Comparison of ENCODE assay signal across 32 cellular contexts in genomic region chr13:24133396-24133795, GRCh38.
"Had no signal": no experiment of that assay in that cellular context is flagged by ENCODE, and none has a peak within 500 bp of the region (broad histone marks: within the 10 kb centered on the region; RNA-seq: fewer than 3 reads in every experiment).

No MANE protein-coding gene starts in this region.

- H3K36me3 Mint-ChIP-seq: type B pancreatic cell had no signal

- H3K4me1 Mint-ChIP-seq: activated CD4-positive, alpha-beta T cell treated with anti-CD3 and anti-CD28 coated beads for 36 hours; activated naive CD8-positive, alpha-beta T cell treated with anti-CD3 and anti-CD28 coated beads for 36 hours; stimulated activated memory B cell treated with anti-CD40 and anti-IgM and Interleukin-4, amounts not matched to agents 10 μg/mL and 1 μg/mL and 100 μg/mL, for 72 hours; stimulated activated naive CD8-positive, alpha-beta T cell treated with anti-CD3 and anti-CD28 coated beads, Interleukin-15, amount 100 ng/mL, for 72 hours had no signal

- DNase-seq: activated CD4-positive, alpha-beta T cell treated with anti-CD3 and anti-CD28 coated beads for 36 hours; activated CD4-positive, CD25-positive, alpha-beta regulatory T cell; activated CD8-positive, alpha-beta memory T cell treated with anti-CD3 and anti-CD28 coated beads, Interleukin-2, amount 10 ng/mL, durations not matched to agents 7 days and 5 days; activated CD8-positive, alpha-beta T cell treated with anti-CD3 and anti-CD28 coated beads, Interleukin-2, amount 10 ng/mL, durations not matched to agents 7 days and 5 days; activated naive CD4-positive, alpha-beta T cell; activated naive CD8-positive, alpha-beta T cell treated with anti-CD3 and anti-CD28 coated beads for 36 hours; activated T-cell treated with anti-CD3 and anti-CD28 coated beads, Interleukin-2, amount 50 U/mL, for 48 hours; adrenal gland; aorta; cerebellar nuclear complex; colonic mucosa; effector CD8-positive, alpha-beta T cell; erythroblast; hypothalamus; immature natural killer cell; kidney; left colon; mammary epithelial cell; retina; sigmoid colon; small intestine; stimulated activated CD4-positive, alpha-beta T cell treated with anti-CD3 and anti-CD28 coated beads, Interleukin-1b, Interleukin-23, amount 100 ng/mL, for 48 hours; stimulated activated CD4-positive, alpha-beta T cell treated with anti-CD3 and anti-CD28 coated beads, Interleukin-4, amount 100 ng/mL, for 4 hours; stimulated activated CD8-positive, alpha-beta memory T cell treated with anti-CD3 and anti-CD28 coated beads, Interleukin-4, amount 100 ng/mL, for 48 hours; stimulated activated naive CD8-positive, alpha-beta T cell treated with anti-CD3 and anti-CD28 coated beads, Interleukin-15, amount 100 ng/mL, for 72 hours; substantia nigra; uterus had no signal

- H3K27me3 Mint-ChIP-seq: activated CD8-positive, alpha-beta memory T cell treated with anti-CD3 and anti-CD28 coated beads, Interleukin-2, amount 10 ng/mL, durations not matched to agents 7 days and 5 days; activated naive CD8-positive, alpha-beta T cell treated with anti-CD3 and anti-CD28 coated beads for 36 hours; brain; stimulated activated naive CD8-positive, alpha-beta T cell treated with anti-CD3 and anti-CD28 coated beads, Interleukin-15, amount 100 ng/mL, for 72 hours; type B pancreatic cell had no signal

- H3K4me3 Mint-ChIP-seq: activated CD4-positive, alpha-beta T cell treated with anti-CD3 and anti-CD28 coated beads for 36 hours; activated CD8-positive, alpha-beta memory T cell treated with anti-CD3 and anti-CD28 coated beads, Interleukin-2, amount 10 ng/mL, durations not matched to agents 7 days and 5 days; activated CD8-positive, alpha-beta T cell treated with anti-CD3 and anti-CD28 coated beads, Interleukin-2, amount 10 ng/mL, durations not matched to agents 7 days and 5 days; activated naive CD8-positive, alpha-beta T cell treated with anti-CD3 and anti-CD28 coated beads for 36 hours; brain; immature natural killer cell; nephron; stimulated activated memory B cell treated with anti-CD40 and anti-IgM and Interleukin-4, amounts not matched to agents 10 μg/mL and 1 μg/mL and 100 μg/mL, for 72 hours; stimulated activated naive CD8-positive, alpha-beta T cell treated with anti-CD3 and anti-CD28 coated beads, Interleukin-15, amount 100 ng/mL, for 72 hours; type B pancreatic cell had no signal

- H3K27ac Mint-ChIP-seq: activated CD4-positive, alpha-beta T cell treated with anti-CD3 and anti-CD28 coated beads for 36 hours; activated CD8-positive, alpha-beta memory T cell treated with anti-CD3 and anti-CD28 coated beads, Interleukin-2, amount 10 ng/mL, durations not matched to agents 7 days and 5 days; activated CD8-positive, alpha-beta T cell treated with anti-CD3 and anti-CD28 coated beads, Interleukin-2, amount 10 ng/mL, durations not matched to agents 7 days and 5 days; activated naive CD8-positive, alpha-beta T cell treated with anti-CD3 and anti-CD28 coated beads for 36 hours; immature natural killer cell; nephron; stimulated activated memory B cell treated with anti-CD40 and anti-IgM and Interleukin-4, amounts not matched to agents 10 μg/mL and 1 μg/mL and 100 μg/mL, for 72 hours; type B pancreatic cell had no signal

- ATAC-seq: activated CD4-positive, alpha-beta T cell treated with anti-CD3 and anti-CD28 coated beads for 36 hours; activated CD8-positive, alpha-beta memory T cell treated with anti-CD3 and anti-CD28 coated beads, Interleukin-2, amount 10 ng/mL, durations not matched to agents 7 days and 5 days; activated CD8-positive, alpha-beta T cell treated with anti-CD3 and anti-CD28 coated beads, Interleukin-2, amount 10 ng/mL, durations not matched to agents 7 days and 5 days; gastroesophageal sphincter; left colon; stimulated activated memory B cell treated with anti-CD40 and anti-IgM and Interleukin-4, amounts not matched to agents 10 μg/mL and 1 μg/mL and 100 μg/mL, for 72 hours; stimulated activated naive CD8-positive, alpha-beta T cell treated with anti-CD3 and anti-CD28 coated beads, Interleukin-15, amount 100 ng/mL, for 72 hours had no signal
